In the genomic region with DNA sequence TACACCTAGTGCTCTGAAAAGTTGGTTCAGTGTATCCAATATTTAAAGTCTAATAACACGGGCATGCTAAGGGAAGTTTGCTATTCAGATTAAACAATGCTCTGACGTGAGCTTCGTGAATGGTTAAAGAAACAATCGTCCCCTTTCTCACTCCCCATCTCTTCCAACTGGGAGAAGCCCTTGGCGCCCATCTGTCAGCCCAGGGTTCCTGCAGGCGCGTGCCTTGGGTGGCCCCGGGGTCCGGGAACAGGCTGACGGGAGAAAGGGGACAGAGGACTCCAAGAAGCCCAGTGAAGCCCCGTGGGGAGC, we compare ENCODE assay signal across 1 cellular context.
TF ChIP-seq lines count a peak whose summit lies in the region.

No MANE protein-coding gene starts in this region.

TF ChIP-seq in SK-N-SH treated with all-trans-retinoic acid at 6 μM for 48 hours, 23 proteins besides CTCF, POLR2A, EP300 and RAD21 (continued from another document):
- TF ChIP-seq, protein P1, sequence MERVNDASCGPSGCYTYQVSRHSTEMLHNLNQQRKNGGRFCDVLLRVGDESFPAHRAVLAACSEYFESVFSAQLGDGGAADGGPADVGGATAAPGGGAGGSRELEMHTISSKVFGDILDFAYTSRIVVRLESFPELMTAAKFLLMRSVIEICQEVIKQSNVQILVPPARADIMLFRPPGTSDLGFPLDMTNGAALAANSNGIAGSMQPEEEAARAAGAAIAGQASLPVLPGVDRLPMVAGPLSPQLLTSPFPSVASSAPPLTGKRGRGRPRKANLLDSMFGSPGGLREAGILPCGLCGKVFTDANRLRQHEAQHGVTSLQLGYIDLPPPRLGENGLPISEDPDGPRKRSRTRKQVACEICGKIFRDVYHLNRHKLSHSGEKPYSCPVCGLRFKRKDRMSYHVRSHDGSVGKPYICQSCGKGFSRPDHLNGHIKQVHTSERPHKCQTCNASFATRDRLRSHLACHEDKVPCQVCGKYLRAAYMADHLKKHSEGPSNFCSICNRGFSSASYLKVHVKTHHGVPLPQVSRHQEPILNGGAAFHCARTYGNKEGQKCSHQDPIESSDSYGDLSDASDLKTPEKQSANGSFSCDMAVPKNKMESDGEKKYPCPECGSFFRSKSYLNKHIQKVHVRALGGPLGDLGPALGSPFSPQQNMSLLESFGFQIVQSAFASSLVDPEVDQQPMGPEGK (CRISPR knock-in tag; IDR thresholded peaks at IDR 0.05; ENCODE audit: borderline replicate concordance): no peak
- TF ChIP-seq TCF4 (CRISPR knock-in tag; IDR thresholded peaks at IDR 0.05; ENCODE audit: borderline replicate concordance) (no peak), BACH2 (CRISPR knock-in tag; IDR thresholded peaks at IDR 0.05; ENCODE audit: borderline replicate concordance) (no peak)
TF ChIP-seq in SK-N-SH treated with all-trans-retinoic acid at 6 μM for 48 hours: peak in this region for 0.
